ENCODE assay signal across 24 cellular contexts in the genomic region with DNA sequence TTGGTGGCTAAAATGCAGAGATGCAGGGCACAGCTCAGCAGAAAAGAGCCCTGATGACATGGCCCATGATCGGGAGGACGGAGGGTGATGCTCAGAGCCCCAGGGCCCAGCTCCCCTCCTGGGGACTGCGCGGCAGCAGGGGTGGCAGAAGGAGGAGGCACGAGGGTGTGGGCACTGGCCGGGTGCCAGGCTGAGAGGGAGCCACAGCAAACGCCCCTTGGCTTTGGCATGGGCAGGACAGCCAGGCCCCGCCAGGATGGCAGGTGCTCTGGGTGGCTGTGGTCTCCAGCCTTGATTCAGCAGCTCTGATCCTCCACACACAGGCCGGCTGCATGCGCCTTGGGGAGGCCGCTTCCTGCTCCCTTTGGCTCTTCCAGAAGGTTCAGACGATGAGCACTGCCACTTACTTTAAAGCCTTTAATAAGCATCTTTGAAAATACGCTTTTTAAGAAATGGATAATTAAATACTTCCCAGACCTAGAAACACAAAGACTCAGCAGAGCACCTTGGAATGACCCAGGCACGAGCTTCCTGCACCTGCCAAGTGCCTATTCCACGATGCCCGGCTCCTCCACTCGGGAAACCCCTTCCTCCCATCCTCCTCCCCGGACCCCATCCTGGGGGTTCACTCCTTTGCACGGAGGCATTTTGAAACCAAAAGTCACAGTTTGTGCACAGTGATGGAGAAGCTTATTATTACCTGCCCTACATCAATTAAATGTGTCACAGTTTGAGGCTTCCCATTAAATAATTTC.
"Had no signal": no experiment of that assay in that cellular context is flagged by ENCODE, and none has a peak within 500 bp of the region (broad histone marks: within the 10 kb centered on the region; RNA-seq: fewer than 3 reads in every experiment).

No MANE protein-coding gene starts in this region.

- H3K9me3 Mint-ChIP-seq: activated CD4-positive, alpha-beta T cell treated with anti-CD3 and anti-CD28 coated beads, Interleukin-2, amount 10 ng/mL, durations not matched to agents 7 days and 5 days; activated CD8-positive, alpha-beta T cell treated with anti-CD3 and anti-CD28 coated beads for 36 hours; activated T-helper 17 cell treated with anti-CD3 and anti-CD28 coated beads, Interleukin-2, amount 50 U/mL, for 72 hours had no signal

- H3K9me3 ChIP-seq: heart left ventricle, sigmoid colon, tibial artery had no signal

- H3K27ac Mint-ChIP-seq: activated CD4-positive, alpha-beta T cell treated with anti-CD3 and anti-CD28 coated beads, Interleukin-2, amount 10 ng/mL, durations not matched to agents 7 days and 5 days; activated CD8-positive, alpha-beta memory T cell treated with anti-CD3 and anti-CD28 coated beads, Interleukin-2, amount 10 ng/mL, durations not matched to agents 7 days and 5 days; activated CD8-positive, alpha-beta T cell treated with anti-CD3 and anti-CD28 coated beads for 36 hours; activated T-helper 17 cell treated with anti-CD3 and anti-CD28 coated beads, Interleukin-2, amount 50 U/mL, for 72 hours; nephron progenitor cell had no signal

- H3K4me1 Mint-ChIP-seq: activated CD4-positive, alpha-beta T cell treated with anti-CD3 and anti-CD28 coated beads, Interleukin-2, amount 10 ng/mL, durations not matched to agents 7 days and 5 days; activated CD8-positive, alpha-beta memory T cell treated with anti-CD3 and anti-CD28 coated beads, Interleukin-2, amount 10 ng/mL, durations not matched to agents 7 days and 5 days; activated T-helper 17 cell treated with anti-CD3 and anti-CD28 coated beads, Interleukin-2, amount 50 U/mL, for 72 hours had no signal

- H3K27me3 Mint-ChIP-seq: activated CD4-positive, alpha-beta T cell treated with anti-CD3 and anti-CD28 coated beads, Interleukin-2, amount 10 ng/mL, durations not matched to agents 7 days and 5 days; activated CD8-positive, alpha-beta memory T cell treated with anti-CD3 and anti-CD28 coated beads, Interleukin-2, amount 10 ng/mL, durations not matched to agents 7 days and 5 days; activated CD8-positive, alpha-beta T cell treated with anti-CD3 and anti-CD28 coated beads for 36 hours had no signal

- H3K27ac ChIP-seq: heart left ventricle, sigmoid colon, tibial artery, WERI-Rb-1 had no signal

- H3K36me3 Mint-ChIP-seq: activated CD8-positive, alpha-beta memory T cell treated with anti-CD3 and anti-CD28 coated beads, Interleukin-2, amount 10 ng/mL, durations not matched to agents 7 days and 5 days had no signal

- DNase-seq: activated CD4-positive, alpha-beta T cell treated with anti-CD3 and anti-CD28 coated beads, Interleukin-2, amount 10 ng/mL, durations not matched to agents 7 days and 5 days; activated CD4-positive, CD25-positive, alpha-beta regulatory T cell treated with anti-CD3 and anti-CD28 coated beads, Interleukin-2, amount 50 U/mL, for 72 hours; activated CD8-positive, alpha-beta memory T cell treated with anti-CD3 and anti-CD28 coated beads, Interleukin-2, amount 10 ng/mL, durations not matched to agents 7 days and 5 days; activated CD8-positive, alpha-beta T cell treated with anti-CD3 and anti-CD28 coated beads for 36 hours; activated naive CD4-positive, alpha-beta T cell treated with Interleukin-2 at 50 U/mL for 16 hours; activated T-cell treated with anti-CD3 and anti-CD28 coated beads for 4 hours; amygdala; cerebellar nuclear complex; heart left ventricle; left ventricle myocardium superior; nephron progenitor cell; occipital lobe; sigmoid colon; stimulated activated CD4-positive, alpha-beta T cell treated with anti-CD3 and anti-CD28 coated beads, Interleukin-15, amount 100 ng/mL, for 24 hours; stimulated activated naive CD4-positive, alpha-beta T cell; T-helper 1 cell; WERI-Rb-1 had no signal

- H3K4me2 ChIP-seq: smooth muscle cell had no signal

- H3K4me3 Mint-ChIP-seq: activated CD4-positive, alpha-beta T cell treated with anti-CD3 and anti-CD28 coated beads, Interleukin-2, amount 10 ng/mL, durations not matched to agents 7 days and 5 days; activated CD8-positive, alpha-beta memory T cell treated with anti-CD3 and anti-CD28 coated beads, Interleukin-2, amount 10 ng/mL, durations not matched to agents 7 days and 5 days; activated CD8-positive, alpha-beta T cell treated with anti-CD3 and anti-CD28 coated beads for 36 hours; activated T-helper 17 cell treated with anti-CD3 and anti-CD28 coated beads, Interleukin-2, amount 50 U/mL, for 72 hours; nephron progenitor cell had no signal

- H3K36me3 ChIP-seq: heart left ventricle, sigmoid colon, tibial artery, WERI-Rb-1 had no signal

- H3K4me3 ChIP-seq: heart left ventricle, sigmoid colon, smooth muscle cell, tibial artery had no signal

- H3K4me1 ChIP-seq: heart left ventricle, sigmoid colon, tibial artery had no signal

- FAIRE-seq: endometrium, islet of Langerhans, TTC549, urothelium cell line had no signal

- ATAC-seq: activated CD8-positive, alpha-beta memory T cell treated with anti-CD3 and anti-CD28 coated beads, Interleukin-2, amount 10 ng/mL, durations not matched to agents 7 days and 5 days; activated CD8-positive, alpha-beta T cell treated with anti-CD3 and anti-CD28 coated beads for 36 hours; activated T-helper 17 cell treated with anti-CD3 and anti-CD28 coated beads, Interleukin-2, amount 50 U/mL, for 72 hours; left ventricle myocardium superior had no signal
